Comparison of ENCODE assay signal across 8 cellular contexts in genomic region chr1:61254629-61255323, GRCh38.
DNase-seq lines count a peak whose midpoint lies in the region; ATAC-seq, FAIRE-seq and TF ChIP-seq lines count a peak whose summit lies in the region.

No MANE protein-coding gene starts in this region.

- TF ChIP-seq POLR2A in body of pancreas (IDR thresholded peaks at IDR 0.05) = no peak

- peak; percentile 26 for FAIRE-seq in keratinocyte (lab: Jason Lieb, UNC)

- H3K36me3 ChIP-seq in body of pancreas (replicated peaks in 1 of 2; ENCODE audit: insufficient read depth in 1 of 2, low read depth in 2 of 2) (no peaks in the 10 kb centered on the region), keratinocyte (ENCODE audit: control insufficient read depth in 2 of 2, extremely low read depth in 1 of 2, insufficient read depth in 2 of 2, low read length in 2 of 2) (no peaks in the 10 kb centered on the region)

- H3K9ac ChIP-seq in keratinocyte (ENCODE audit: control insufficient read depth, extremely low read depth, insufficient read depth, low read length) = peak overlapping the region; percentile 75

- H3K9me1 ChIP-seq in keratinocyte (ENCODE audit: control insufficient read depth, extremely low read depth, insufficient read depth, low read length) = no peaks in the 10 kb centered on the region

- H4K20me1 ChIP-seq in keratinocyte (ENCODE audit: control insufficient read depth, extremely low read depth, insufficient read depth, low read length) = no peaks in the 10 kb centered on the region

- H3K27me3 ChIP-seq in body of pancreas = no peaks in the 10 kb centered on the region
- no peaks in the 10 kb centered on the region for H3K27me3 ChIP-seq in keratinocyte (ENCODE audit: control insufficient read depth, extremely low read depth, insufficient read depth, low read length)

- H2AFZ ChIP-seq in keratinocyte (ENCODE audit: control insufficient read depth, low read length) = peak overlapping the region; percentile 32

- DNase-seq in MV-4-11 (lab: John Stamatoyannopoulos, UW) (peak; percentile 51), body of pancreas (peak in 3 of 4 donors; percentile 43 to 56 (median 45)), keratinocyte (ENCODE audit: low read depth, low spot score) (no peak), substantia nigra (lab: John Stamatoyannopoulos, UW) (peak in 6 of 49 donors; percentile 26 to 70 (median 35))

- H3K79me2 ChIP-seq in keratinocyte (ENCODE audit: control insufficient read depth, insufficient read depth, low read length) = peaks cover 8% of the 10 kb centered on the region

- intact Hi-C loops in body of pancreas (cut with DNase I) = no loop called here

- TF ChIP-seq CTCF in body of pancreas (IDR thresholded peaks at IDR 0.05) = no peak
- no peak for TF ChIP-seq CTCF in keratinocyte (optimal IDR thresholded peaks at IDR 0.05 in 1 of 3, IDR thresholded peaks at IDR 0.05 in 1 of 3, conservative IDR thresholded peaks at IDR 0.05 in 1 of 3; ENCODE audit: extremely low read depth in 1 of 3, insufficient read depth in 2 of 3, low read length in 3 of 3)

- H3K4me3 ChIP-seq in body of pancreas = no peak overlapping the region
- H3K4me3 ChIP-seq in keratinocyte (ENCODE audit: control insufficient read depth in 2 of 3, extremely low read depth in 1 of 3, insufficient read depth in 2 of 3, low read depth in 1 of 3, low read length in 3 of 3) = peak overlapping the region; percentile 25 to 66 (median 63)

- 44 to 45% methylated on average over 6 of the region's 6 CpGs for WGBS in body of pancreas, 2 donors

- ATAC-seq in body of pancreas (peak; percentile 49), HG03378 (IDR thresholded peaks at IDR 0.05; ENCODE audit: unreplicated experiment) (no peak), HG03280 (IDR thresholded peaks at IDR 0.05; ENCODE audit: unreplicated experiment) (no peak), HG03039 (IDR thresholded peaks at IDR 0.05; ENCODE audit: unreplicated experiment) (no peak), GM21576 (IDR thresholded peaks at IDR 0.05; ENCODE audit: unreplicated experiment) (no peak)

- peak overlapping the region; percentile 97 for H3K4me2 ChIP-seq in keratinocyte (ENCODE audit: control insufficient read depth, extremely low read depth, insufficient read depth, low read depth, low read length)

- H3K9me3 ChIP-seq in body of pancreas = no peaks in the 10 kb centered on the region
- H3K9me3 ChIP-seq in keratinocyte (ENCODE audit: control insufficient read depth, low read depth, low read length) = no peaks in the 10 kb centered on the region

- H3K4me1 ChIP-seq in body of pancreas = peaks cover 30% of the 10 kb centered on the region
- H3K4me1 ChIP-seq in keratinocyte (ENCODE audit: control insufficient read depth, extremely low read depth, insufficient read depth, low read length) = peaks cover 35% of the 10 kb centered on the region

- dilution Hi-C loops in keratinocyte (cut with MboI; ENCODE audit: extremely low pct_ligation_motif_present, low sequenced_read_pairs) = no loop called here

- peak overlapping the region in 3 of 4 donors; percentile 22 to 54 (median 43) for H3K27ac ChIP-seq in body of pancreas
- H3K27ac ChIP-seq in keratinocyte (ENCODE audit: control insufficient read depth, insufficient read depth, low read length) = peak overlapping the region; percentile 80
- peak overlapping the region; percentile 32 for H3K27ac ChIP-seq in substantia nigra (ENCODE audit: low read depth, low read length, poor library complexity, severe bottlenecking)

Comparison
In these comparisons a context has a peak if more than half of its experiments do, and no peak if none do; other contexts are left out.
1. H3K4me3 ChIP-seq: peak in keratinocyte (3 of 3); none in body of pancreas (0 of 2).
2. Peak in every context shown above with its lines, with median percentiles within 50 percentile points of each other: H3K27ac ChIP-seq.